ENCODE assay signal across 33 cellular contexts in the genomic region with DNA sequence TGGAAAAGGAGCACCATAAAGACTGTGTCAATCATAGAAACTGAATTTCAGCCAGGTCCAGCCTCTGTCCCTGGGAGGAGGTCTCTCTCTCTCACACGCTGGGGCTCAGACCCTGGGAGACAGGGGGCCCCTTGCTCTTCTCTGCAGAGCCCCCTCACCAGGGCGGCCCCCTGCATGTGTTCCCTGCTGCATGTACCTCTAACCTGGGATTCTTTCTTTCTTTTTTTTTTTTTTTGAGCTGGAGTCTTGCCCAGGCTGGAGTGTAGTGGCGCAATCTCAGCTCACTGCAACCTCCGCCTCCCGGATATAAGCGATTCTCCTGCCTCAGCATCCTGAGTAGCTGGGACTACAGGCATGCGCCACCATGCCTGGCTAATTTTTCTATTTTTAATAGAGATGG. TPM values are rescaled to one million over a fixed set of nuclear protein-coding genes. Genes with fewer than 3 reads are reported as not detected.
"Had no signal": no experiment of that assay in that cellular context is flagged by ENCODE, and none has a peak within 500 bp of the region (broad histone marks: within the 10 kb centered on the region; RNA-seq: fewer than 3 reads in every experiment).

No MANE protein-coding gene starts in this region.

- H3K4me1 Mint-ChIP-seq: endodermal cell; immature natural killer cell; naive thymus-derived CD4-positive, alpha-beta T cell; nephron; stimulated activated effector memory CD8-positive, alpha-beta T cell treated with anti-CD3 and anti-CD28 coated beads, Interleukin-12 subunit alpha, Interleukin-12 subunit beta, amount 100 ng/mL, for 72 hours had no signal

- H3K36me3 ChIP-seq: colonic mucosa, ovary, sigmoid colon, stomach had no signal

- H3K36me3 Mint-ChIP-seq: immature natural killer cell; naive thymus-derived CD4-positive, alpha-beta T cell; stimulated activated effector memory CD8-positive, alpha-beta T cell treated with anti-CD3 and anti-CD28 coated beads, Interleukin-12 subunit alpha, Interleukin-12 subunit beta, amount 100 ng/mL, for 72 hours had no signal

- H3K9me3 ChIP-seq: colonic mucosa, esophagus muscularis mucosa, ovary, psoas muscle, sigmoid colon, stomach, thyroid gland had no signal

- H3K4me1 ChIP-seq: colonic mucosa, esophagus muscularis mucosa, foreskin keratinocyte, psoas muscle, sigmoid colon, stomach had no signal

- H3K4me3 ChIP-seq: colonic mucosa, esophagus muscularis mucosa, ovary, psoas muscle, sigmoid colon, stomach, thyroid gland had no signal

- H3K27ac ChIP-seq: colonic mucosa, esophagus muscularis mucosa, foreskin keratinocyte, ovary, psoas muscle, sigmoid colon, stomach had no signal

- DNase-seq: colonic mucosa; effector CD8-positive, alpha-beta T cell; endodermal cell; foreskin keratinocyte; hypothalamus; immature natural killer cell; islet precursor cell; kidney glomerular epithelial cell; left colon; mesendoderm; midbrain; naive thymus-derived CD4-positive, alpha-beta T cell; occipital lobe; ovary; psoas muscle; right cardiac atrium; sigmoid colon; stimulated activated CD4-positive, alpha-beta T cell treated with anti-CD3 and anti-CD28 coated beads, Interleukin-2, amount 100 ng/mL, for 24 hours; stimulated activated CD4-positive, alpha-beta T cell treated with anti-CD3 and anti-CD28 coated beads, Interleukin-4, amount 100 ng/mL, for 24 hours; stimulated activated naive CD4-positive, alpha-beta T cell treated with Interleukin-2 at 50 U/mL for 16 hours; stomach; thyroid gland; trophoblast cell had no signal

- H3K9me3 Mint-ChIP-seq: dendritic cell treated with granulocyte-macrophage colony-stimulating factor and Interleukin-4, amounts not matched to agents 40 ng/mL and 50 ng/mL, for 4 days; endodermal cell; immature natural killer cell; nephron had no signal

- H3K4me3 Mint-ChIP-seq: dendritic cell treated with granulocyte-macrophage colony-stimulating factor and Interleukin-4, amounts not matched to agents 40 ng/mL and 50 ng/mL, for 4 days; endodermal cell; immature natural killer cell; naive thymus-derived CD4-positive, alpha-beta T cell; nephron; stimulated activated effector memory CD8-positive, alpha-beta T cell treated with anti-CD3 and anti-CD28 coated beads, Interleukin-12 subunit alpha, Interleukin-12 subunit beta, amount 100 ng/mL, for 72 hours had no signal

- H3K27ac Mint-ChIP-seq: dendritic cell treated with granulocyte-macrophage colony-stimulating factor and Interleukin-4, amounts not matched to agents 40 ng/mL and 50 ng/mL, for 4 days; endodermal cell; immature natural killer cell; naive thymus-derived CD4-positive, alpha-beta T cell; nephron; stimulated activated effector memory CD8-positive, alpha-beta T cell treated with anti-CD3 and anti-CD28 coated beads, Interleukin-12 subunit alpha, Interleukin-12 subunit beta, amount 100 ng/mL, for 72 hours had no signal

- ATAC-seq: foreskin keratinocyte; left colon; naive thymus-derived CD4-positive, alpha-beta T cell; psoas muscle; right cardiac atrium; stimulated activated effector memory CD8-positive, alpha-beta T cell treated with anti-CD3 and anti-CD28 coated beads, Interleukin-12 subunit alpha, Interleukin-12 subunit beta, amount 100 ng/mL, for 72 hours had no signal

RNA-seq across cellular contexts. Expression of gene TPO, which starts 46.5 kb away (rescaled TPM):
- total RNA-seq: endodermal cell, epithelial cell of proximal tubule, fibroblast of lung, foreskin keratinocyte, lung microvascular endothelial cell, occipital lobe, renal cortical epithelial cell, skeletal muscle tissue, temporal lobe had no signal
